In genomic region chr22:39092111-39092867, GRCh38 we compare ENCODE assay signal across 14 cellular contexts. TPM values are rescaled to one million over a fixed set of nuclear protein-coding genes. Genes with fewer than 3 reads are reported as not detected.
A peak's percentile ranks its signal among the peaks of the same experiment; 100 is the strongest.
DNase-seq lines count a peak whose midpoint lies in the region; ATAC-seq and TF ChIP-seq lines count a peak whose summit lies in the region.
"Had no signal": no experiment of that assay in that cellular context is flagged by ENCODE, and none has a peak within 500 bp of the region (broad histone marks: within the 10 kb centered on the region; RNA-seq: fewer than 3 reads in every experiment).

No MANE protein-coding gene starts in this region.

- TF ChIP-seq CTCF in RWPE1 (conservative IDR thresholded peaks at IDR 0.05; ENCODE audit: low read depth): no peak
- TF ChIP-seq CTCF in upper lobe of left lung (IDR thresholded peaks at IDR 0.05): no peak
- TF ChIP-seq CTCF in tibial nerve (IDR thresholded peaks at IDR 0.05): no peak

- no peaks in the 10 kb centered on the region for H3K27me3 ChIP-seq in effector memory CD4-positive, alpha-beta T cell (replicated peaks; ENCODE audit: control insufficient read depth, insufficient read depth, low read length, poor library complexity, severe bottlenecking)
- H3K27me3 ChIP-seq in upper lobe of left lung (no peaks in the 10 kb centered on the region), tibial nerve (no peaks in the 10 kb centered on the region)

- CTCF ChIA-PET in RWPE1 (lab: Yijun Ruan, JAX): no interaction called here

- no peak for TF ChIP-seq POLR2A in upper lobe of left lung (IDR thresholded peaks at IDR 0.05)
- no peak for TF ChIP-seq POLR2A in tibial nerve (IDR thresholded peaks at IDR 0.05)

- H3K36me3 ChIP-seq in effector memory CD4-positive, alpha-beta T cell (ENCODE audit: control insufficient read depth, insufficient read depth, low read length): no peaks in the 10 kb centered on the region
- H3K36me3 ChIP-seq in upper lobe of left lung: no peaks in the 10 kb centered on the region
- H3K36me3 ChIP-seq in tibial nerve: peaks cover 0 to 3% (median 0%) of the 10 kb centered on the region in 3 donors

- no peak for TF ChIP-seq EP300 in upper lobe of left lung (IDR thresholded peaks at IDR 0.05)
- no peak for TF ChIP-seq EP300 in tibial nerve (IDR thresholded peaks at IDR 0.05)

- H3K4me3 ChIP-seq in effector memory CD4-positive, alpha-beta T cell (ENCODE audit: insufficient read depth, low read depth, low read length, poor library complexity, severe bottlenecking): no peak overlapping the region
- H3K4me3 ChIP-seq in upper lobe of left lung: no peak overlapping the region
- H3K4me3 ChIP-seq in tibial nerve: no peak overlapping the region
- H3K4me3 ChIP-seq: coronary artery had no signal

- H3K9me3 ChIP-seq in effector memory CD4-positive, alpha-beta T cell (ENCODE audit: control insufficient read depth, low read length): no peaks in the 10 kb centered on the region
- no peaks in the 10 kb centered on the region for H3K9me3 ChIP-seq in upper lobe of left lung
- no peaks in the 10 kb centered on the region for H3K9me3 ChIP-seq in tibial nerve

- H3K4me1 ChIP-seq in effector memory CD4-positive, alpha-beta T cell (ENCODE audit: control insufficient read depth, insufficient read depth, low read length, poor library complexity, severe bottlenecking): peaks cover 74% of the 10 kb centered on the region
- H3K4me1 ChIP-seq in upper lobe of left lung (peaks cover 4 to 16% (median 7%) of the 10 kb centered on the region in 4 donors), tibial nerve (peaks cover 0 to 19% (median 8%) of the 10 kb centered on the region in 4 donors)

- POLR2A ChIA-PET in RWPE1 (lab: Yijun Ruan, JAX; ENCODE audit: low non-redundant PET): no interaction called here

- 47 to 62% methylated on average over 8 of the region's 8 CpGs for WGBS in upper lobe of left lung, 2 donors
- WGBS in tibial nerve, 2 donors: 70 to 73% methylated on average over 8 of the region's 8 CpGs

- DNase-seq in stimulated activated CD4-positive, alpha-beta T cell treated with anti-CD3 and anti-CD28 coated beads, Interleukin-1b, Interleukin-23, amount 100 ng/mL, for 48 hours: peak; percentile 49
- no peak for DNase-seq in stimulated activated CD4-positive, alpha-beta T cell treated with anti-CD3 and anti-CD28 coated beads, Interleukin-4, amount 100 ng/mL, for 4 hours
- DNase-seq in RWPE1 (ENCODE audit: low spot score): no peak
- no peak for DNase-seq in effector memory CD4-positive, alpha-beta T cell
- DNase-seq in upper lobe of left lung: no peak
- no peak for DNase-seq in AG20443 (ENCODE audit: low spot score)
- no peak for DNase-seq in NCI-H1105 treated with DMSO at 0.1 percent for 48 hours (lab: John Stamatoyannopoulos, UW)
- DNase-seq in tibial nerve (ENCODE audit: low spot score in 2 of 2): no peak
- DNase-seq: NCI-H1092 treated with DMSO at 0.1 percent for 48 hours, NCI-H524 treated with DMSO at 0.1 percent for 48 hours, nephron progenitor cell, small intestine had no signal

- no peak for ATAC-seq in upper lobe of left lung (ENCODE audit: low FRiP score in 2 of 2)

- peak overlapping the region; percentile 75; the same call in 1 of the 2 replicates for H3K27ac ChIP-seq in RWPE1
- peak overlapping the region; percentile 94 for H3K27ac ChIP-seq in effector memory CD4-positive, alpha-beta T cell (ENCODE audit: insufficient read depth, low read length, poor library complexity, severe bottlenecking)
- H3K27ac ChIP-seq in upper lobe of left lung: peak overlapping the region; percentile 7 to 64 (median 44)
- no peak overlapping the region for H3K27ac ChIP-seq in tibial nerve
- H3K27ac ChIP-seq: coronary artery had no signal

RNA-seq across cellular contexts. Expression of gene APOBEC3H, which starts 4.8 kb away (rescaled TPM):
- 1 to 10 TPM in 3 of 6 donors, under 1 TPM in 3; 0.78 to 4.2 (median 1.0) TPM for total RNA-seq in upper lobe of left lung
- 1 to 10 TPM in 1 of 4 donors, not detected in 3; 1.1 TPM for total RNA-seq in tibial nerve
- total RNA-seq: fibroblast of villous mesenchyme had no signal

RNA-seq across cellular contexts. Expression of gene APOBEC3G, which starts 15.2 kb away (rescaled TPM):
- total RNA-seq in upper lobe of left lung (10 to 100 TPM; 10.2 to 38.8 (median 15.8) TPM), tibial nerve (10 to 100 TPM in 2 of 4 donors, 1 to 10 TPM in 2; 6.5 to 27.5 (median 11.4) TPM)

RNA-seq across cellular contexts. Expression of gene APOBEC3F, which starts 51.6 kb away (rescaled TPM):
- total RNA-seq in upper lobe of left lung (10 to 100 TPM in 2 of 6 donors, 1 to 10 TPM in 4; 4.0 to 12.0 (median 6.5) TPM), tibial nerve (1 to 10 TPM; 3.5 to 7.8 (median 5.2) TPM)

Comparison
In these comparisons a context has a peak if more than half of its experiments do, and no peak if none do; other contexts are left out.
1. H3K27ac ChIP-seq: peak in RWPE1 (single experiment), effector memory CD4-positive, alpha-beta T cell (single experiment) and upper lobe of left lung (4 of 4); none in tibial nerve (0 of 4).